9 cellular contexts compared by ENCODE assay signal in the genomic region with DNA sequence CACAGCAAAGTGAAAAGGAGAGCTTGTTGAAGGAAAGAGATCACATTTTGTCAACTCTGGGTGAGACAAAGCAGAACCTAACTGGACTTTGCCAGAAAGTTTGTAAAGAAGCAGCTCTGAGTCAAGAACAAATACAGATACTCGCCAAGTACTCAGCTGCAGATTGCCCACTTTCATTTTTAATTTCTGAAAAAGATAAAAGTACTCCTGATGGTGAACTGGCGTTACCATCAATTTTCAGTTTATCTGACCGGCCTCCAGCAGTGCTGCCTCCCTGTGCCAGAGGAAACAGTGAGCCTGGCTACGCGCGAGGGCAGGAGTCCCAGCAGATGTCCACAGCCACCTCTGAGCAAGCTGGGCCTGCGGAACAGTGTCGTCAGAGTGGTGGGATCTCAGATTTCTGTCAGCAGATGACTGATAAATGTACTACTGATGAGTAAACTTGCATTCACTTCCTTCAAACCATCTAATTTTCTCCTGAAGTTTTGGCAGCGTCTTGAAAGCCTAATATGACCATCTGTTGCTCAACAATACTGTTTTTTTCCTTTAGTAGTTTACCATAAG. TPM values are rescaled to one million over a fixed set of nuclear protein-coding genes. Genes with fewer than 3 reads are reported as not detected.
DNase-seq lines count a peak whose midpoint lies in the region; ATAC-seq, FAIRE-seq and TF ChIP-seq lines count a peak whose summit lies in the region.
"Had no signal": no experiment of that assay in that cellular context is flagged by ENCODE, and none has a peak within 500 bp of the region (broad histone marks: within the 10 kb centered on the region; RNA-seq: fewer than 3 reads in every experiment).

No MANE protein-coding gene starts in this region.

- H3K36me3 ChIP-seq in liver (ENCODE audit: control insufficient read depth in 4 of 4, insufficient read depth in 3 of 4, low read depth in 1 of 4, low read length in 3 of 4): peaks cover 0 to 3% (median 0%) of the 10 kb centered on the region in 4 donors
- H3K36me3 ChIP-seq in HepG2 (replicated peaks in 1 of 2; ENCODE audit: control insufficient read depth in 1 of 2, insufficient read depth in 2 of 2, low read length in 2 of 2): peaks cover 0 to 25% of the 10 kb centered on the region in 2 experiments; a peak in 4 of 5 replicates
- peaks cover 1% of the 10 kb centered on the region for H3K36me3 ChIP-seq in bronchial epithelial cell (ENCODE audit: control insufficient read depth, insufficient read depth, low read length)
- H3K36me3 ChIP-seq in muscle layer of colon (ENCODE audit: insufficient read depth, low read length): no peaks in the 10 kb centered on the region

- peak in 1 of 2 donors; percentile 14 for TF ChIP-seq RAD21 in liver (IDR thresholded peaks at IDR 0.05)
- TF ChIP-seq RAD21 in HepG2 (CRISPR knock-in tag; IDR thresholded peaks at IDR 0.05): no peak

- no peaks in the 10 kb centered on the region for H3K27me3 ChIP-seq in liver (ENCODE audit: control insufficient read depth in 4 of 4, insufficient read depth in 4 of 4, low read length in 3 of 4)
- H3K27me3 ChIP-seq in HepG2 (ENCODE audit: control insufficient read depth in 1 of 2, insufficient read depth in 2 of 2, low read length in 2 of 2): no peaks in the 10 kb centered on the region
- H3K27me3 ChIP-seq in bronchial epithelial cell (ENCODE audit: control insufficient read depth, insufficient read depth, low read length): no peaks in the 10 kb centered on the region
- no peaks in the 10 kb centered on the region for H3K27me3 ChIP-seq in muscle layer of colon (ENCODE audit: control insufficient read depth in 1 of 2, insufficient read depth in 2 of 2, low read length in 2 of 2)

- TF ChIP-seq EP300 in HepG2 (IDR thresholded peaks at IDR 0.05; ENCODE audit: low read depth in 2 of 2, low read length in 2 of 2): no peak
- no peak for TF ChIP-seq EP300 in HepG2 (CRISPR knock-in tag; IDR thresholded peaks at IDR 0.05; ENCODE audit: borderline replicate concordance)

- intact Hi-C loops in HepG2 (cut with micrococcal nuclease; ENCODE audit: unreplicated experiment): loop anchor here (10.0 kb wide), 1 partner anchor 78 kb away; no protein-coding TSS in a partner anchor

- peaks cover 22% of the 10 kb centered on the region for H3K4me1 Mint-ChIP-seq in type B pancreatic cell (ENCODE audit: unreplicated experiment)

- no peak overlapping the region for H2AFZ ChIP-seq in HepG2 (ENCODE audit: low read length)

- 60% methylated on average over 9 of the region's 9 CpGs for WGBS in liver
- WGBS in HepG2 (ENCODE audit: low lambda C conversion rate): 94% methylated on average over 9 of the region's 9 CpGs

- H3K27ac Mint-ChIP-seq in type B pancreatic cell: peak overlapping the region; percentile 37

- no TSS peak for BruUV-seq in HepG2 (replicated peaks; lab: Mats Ljungman, UMichigan)

- POLR2A ChIA-PET in HepG2 (lab: Yijun Ruan, JAX): no interaction called here

- FAIRE-seq in HepG2 (lab: Jason Lieb, UNC) (no peak), bronchial epithelial cell (lab: Jason Lieb, UNC) (no peak)
- FAIRE-seq: G401.6 had no signal

- H3K9ac ChIP-seq in liver (ENCODE audit: low read depth in 1 of 2, low read length in 2 of 2) (no peak overlapping the region), HepG2 (ENCODE audit: insufficient read depth, low read depth, low read length) (no peak overlapping the region), muscle layer of colon (ENCODE audit: low read length) (no peak overlapping the region)

- H3K4me2 ChIP-seq in HepG2 (ENCODE audit: low read depth, low read length): no peak overlapping the region

- no peak for TF ChIP-seq CTCF in liver (IDR thresholded peaks at IDR 0.05; ENCODE audit: low read depth, low read length, missing input control)
- no peak for TF ChIP-seq CTCF in HepG2 (CRISPR knock-in tag; IDR thresholded peaks at IDR 0.05)
- no peak for TF ChIP-seq CTCF in bronchial epithelial cell (IDR thresholded peaks at IDR 0.05; ENCODE audit: insufficient read depth, low read length, severe bottlenecking)
- TF ChIP-seq CTCF in type B pancreatic cell (conservative IDR thresholded peaks at IDR 0.05): no peak

- no peak for TF ChIP-seq POLR2A in HepG2 (IDR thresholded peaks at IDR 0.05; ENCODE audit: insufficient read depth in 1 of 2, low read depth in 2 of 2, low read length in 2 of 2)

- H4K20me1 ChIP-seq in HepG2 (ENCODE audit: insufficient read depth, low read length): no peaks in the 10 kb centered on the region

- no peaks in the 10 kb centered on the region for H3K27me3 Mint-ChIP-seq in type B pancreatic cell

- peaks cover 30% of the 10 kb centered on the region for H3K36me3 Mint-ChIP-seq in type B pancreatic cell

- no peaks in the 10 kb centered on the region for H3K79me2 ChIP-seq in HepG2 (ENCODE audit: insufficient read depth, low read length)

- DNase-seq in HepG2 (ENCODE audit: low spot score) (no peak), NCI-H446 treated with DMSO at 0.1 percent for 48 hours (lab: John Stamatoyannopoulos, UW) (peak; percentile 99), bronchial epithelial cell (ENCODE audit: low read depth) (peak; percentile 95), type B pancreatic cell (ENCODE audit: extremely low spot score, unreplicated experiment) (no peak)

- H3K9me3 Mint-ChIP-seq in type B pancreatic cell: peaks cover 4% of the 10 kb centered on the region

- in situ Hi-C loops in HepG2 (cut with HindIII; ENCODE audit: extremely low pct_ligation_motif_present, low pct_unique_long_range_greater_than_20kb): no loop called here

- peak overlapping the region; percentile 6 to 68 for H3K27ac ChIP-seq in liver (ENCODE audit: low read depth in 1 of 2, low read length in 2 of 2)
- H3K27ac ChIP-seq in HepG2 (ENCODE audit: extremely low read length, insufficient read depth, low read length): no peak overlapping the region
- H3K27ac ChIP-seq in muscle layer of colon (ENCODE audit: low read depth, low read length): peak overlapping the region; percentile 67

- H3K4me3 Mint-ChIP-seq in type B pancreatic cell: no peak overlapping the region

- no peak for ATAC-seq in HepG2
- ATAC-seq in HG02763 (IDR thresholded peaks at IDR 0.05; ENCODE audit: unreplicated experiment): no peak
- no peak for ATAC-seq in HG03139 (IDR thresholded peaks at IDR 0.05; ENCODE audit: unreplicated experiment)

- CTCF ChIA-PET in HepG2 (lab: Yijun Ruan, JAX; ENCODE audit: low intra/inter-chr PET ratio, low total read pairs): no interaction called here

- H3K4me1 ChIP-seq in liver (ENCODE audit: control insufficient read depth in 4 of 4, insufficient read depth in 4 of 4, low read length in 3 of 4): peaks cover 1 to 56% (median 30%) of the 10 kb centered on the region in 4 donors
- H3K4me1 ChIP-seq in HepG2 (ENCODE audit: insufficient read depth, low read length): peaks cover 14% of the 10 kb centered on the region
- H3K4me1 ChIP-seq in muscle layer of colon (ENCODE audit: insufficient read depth, low read length): peaks cover 49% of the 10 kb centered on the region

- H3K9me3 ChIP-seq in liver (ENCODE audit: control insufficient read depth in 4 of 4, low read length in 3 of 4) (no peaks in the 10 kb centered on the region), HepG2 (ENCODE audit: low read length) (no peaks in the 10 kb centered on the region), muscle layer of colon (ENCODE audit: low read length) (no peaks in the 10 kb centered on the region)

- H3K4me3 ChIP-seq in liver (ENCODE audit: low read depth in 1 of 3, low read length in 3 of 3) (no peak overlapping the region), HepG2 (replicated peaks in 1 of 3; ENCODE audit: insufficient read depth in 1 of 3, low read depth in 2 of 3, low read length in 3 of 3) (no peak overlapping the region), bronchial epithelial cell (ENCODE audit: low read depth, low read length) (no peak overlapping the region), muscle layer of colon (ENCODE audit: low read depth in 1 of 2, low read length in 2 of 2) (peak overlapping the region; percentile 21 to 24)

TF ChIP-seq in liver, 16 proteins besides CTCF, POLR2A, EP300 and RAD21:
- TF ChIP-seq HNF4A (conservative IDR thresholded peaks at IDR 0.05) (peak; percentile 7), SP1 (IDR thresholded peaks at IDR 0.05) (no peak)
TF ChIP-seq in liver: peak in this region for 1.

TF ChIP-seq in HepG2, 621 proteins besides CTCF, POLR2A, EP300 and RAD21 (continues in another document):
- TF ChIP-seq RCOR2 (CRISPR knock-in tag; IDR thresholded peaks at IDR 0.05): no peak

RNA-seq across cellular contexts. Expression of a gene that starts 43.8 kb away (rescaled TPM):
- total RNA-seq in liver: 10 to 100 TPM; 29.8 to 47.1 TPM
- polyA plus RNA-seq in liver: 1 to 10 TPM; 7.5 to 9.9 TPM
- 51.7 and 68.9 TPM in 2 replicates for total RNA-seq in HepG2 (2016; rRNA removed; fragmentation: Illumina TruSeq; extraction: Trizol)
- 113 and 125 TPM in 2 replicates for total RNA-seq in HepG2 (2016; cell fraction: cytosol; rRNA removed; fragmentation: Illumina TruSeq; extraction: Trizol; ENCODE audit: low read depth)
- 49.5 and 66.2 TPM in 2 replicates for total RNA-seq in HepG2 (2016; cell fraction: insoluble cytoplasmic fraction; rRNA removed; fragmentation: Illumina TruSeq; extraction: Trizol)
- total RNA-seq in HepG2 (2016; cell fraction: membrane; rRNA removed; fragmentation: Illumina TruSeq; extraction: Trizol): 187 and 248 TPM in 2 replicates
- 43.0 and 46.1 TPM in 2 replicates for total RNA-seq in HepG2 (2016; cell fraction: nucleus; rRNA removed; fragmentation: Illumina TruSeq; extraction: Trizol)
- 11.9 and 16.5 TPM in 2 replicates for polyA plus RNA-seq in HepG2 (2011; rRNA removed)
- 6.1 and 8.1 TPM in 2 replicates for polyA plus RNA-seq in HepG2 (2011; cell fraction: cytosol; rRNA removed)
- 7.4 and 10.3 TPM in 2 replicates for polyA plus RNA-seq in HepG2 (2011; cell fraction: nucleus; rRNA removed)
- 19.6 and 28.5 TPM in 2 replicates for polyA plus RNA-seq in HepG2 (2012)
- polyA plus RNA-seq in HepG2 (2016; cell fraction: cytosol; fragmentation: Illumina TruSeq; extraction: Trizol; ENCODE audit: low read depth): 0.31 and 0.51 TPM in 2 replicates
- polyA plus RNA-seq in HepG2 (2016; cell fraction: insoluble cytoplasmic fraction; fragmentation: Illumina TruSeq; extraction: Trizol; ENCODE audit: low read depth): 17.5 and 19.8 TPM in 2 replicates
- 2.6 and 3.9 TPM in 2 replicates for polyA plus RNA-seq in HepG2 (2016; cell fraction: membrane; fragmentation: Illumina TruSeq; extraction: Trizol; ENCODE audit: low read depth)
- polyA plus RNA-seq in HepG2 (2016; cell fraction: nucleus; fragmentation: Illumina TruSeq; extraction: Trizol; ENCODE audit: insufficient read depth, low read depth): 11.8 and 12.9 TPM in 2 replicates
- 153 and 196 TPM in 2 replicates for polyA minus RNA-seq in HepG2 (2011; rRNA and poly(A)+ RNA removed; ENCODE audit: low replicate concordance)
- 67.8 and 73.1 TPM in 2 replicates for polyA minus RNA-seq in HepG2 (2011; cell fraction: cytosol; rRNA and poly(A)+ RNA removed)
- 101 and 111 TPM in 2 replicates for polyA minus RNA-seq in HepG2 (2011; cell fraction: nucleus; rRNA and poly(A)+ RNA removed)
- 60.9 and 97.7 TPM in 2 replicates for total RNA-seq in bronchial epithelial cell
- total RNA-seq in type B pancreatic cell (ENCODE audit: low replicate concordance): 90.5 and 121 TPM in 2 replicates

Comparison
In these comparisons a context has a peak if more than half of its experiments do, and no peak if none do; other contexts are left out.
1. H3K4me3 ChIP-seq: peak in muscle layer of colon (2 of 2); none in liver (0 of 3), HepG2 (0 of 3) and bronchial epithelial cell (single experiment).
2. DNase-seq: peak in NCI-H446 treated with DMSO at 0.1 percent for 48 hours (single experiment) and bronchial epithelial cell (single experiment); none in HepG2 (single experiment) and type B pancreatic cell (single experiment).